ENCODE assay signal across 12 cellular contexts in genomic region chr4:40180356-40180755, GRCh38. TPM values are rescaled to one million over a fixed set of nuclear protein-coding genes. Genes with fewer than 3 reads are reported as not detected.
A peak's percentile ranks its signal among the peaks of the same experiment; 100 is the strongest.
DNase-seq lines count a peak whose midpoint lies in the region; ATAC-seq and TF ChIP-seq lines count a peak whose summit lies in the region.
"Had no signal": no experiment of that assay in that cellular context is flagged by ENCODE, and none has a peak within 500 bp of the region (broad histone marks: within the 10 kb centered on the region; RNA-seq: fewer than 3 reads in every experiment).

No MANE protein-coding gene starts in this region.

- no peaks in the 10 kb centered on the region for H3K9me3 ChIP-seq in SU-DHL-6 (ENCODE audit: insufficient read depth, low read length)
- H3K9me3 ChIP-seq in hepatocyte (ENCODE audit: low read depth): no peaks in the 10 kb centered on the region
- no peaks in the 10 kb centered on the region for H3K9me3 ChIP-seq in MM.1S (replicated peaks; ENCODE audit: insufficient read depth, low read length)

- H3K27ac ChIP-seq in SU-DHL-6 (ENCODE audit: low read depth, low read length) (peak overlapping the region; percentile 3; the same call in 1 of the 2 replicates), foreskin keratinocyte (peak overlapping the region; percentile 97), hepatocyte (no peak overlapping the region), MM.1S (ENCODE audit: low read length) (no peak overlapping the region)
- H3K27ac ChIP-seq: skin epidermis had no signal

- H3K27ac Mint-ChIP-seq in HFFc6: peak overlapping the region; percentile 82
- H3K27ac Mint-ChIP-seq: memory B cell had no signal

- H3K9ac ChIP-seq in SU-DHL-6 (ENCODE audit: low read length) (no peak overlapping the region), MM.1S (ENCODE audit: low read length) (no peak overlapping the region)

- peaks cover 61% of the 10 kb centered on the region for H3F3A ChIP-seq in SU-DHL-6 (ENCODE audit: insufficient read depth)
- H3F3A ChIP-seq in MM.1S (ENCODE audit: insufficient read depth, low read length): no peaks in the 10 kb centered on the region; the same call in 1 of the 2 replicates

- H4K20me1 ChIP-seq in SU-DHL-6 (ENCODE audit: low read depth, low read length) (no peaks in the 10 kb centered on the region), hepatocyte (ENCODE audit: insufficient read depth, poor library complexity, severe bottlenecking) (no peaks in the 10 kb centered on the region), MM.1S (ENCODE audit: insufficient read depth, low read length) (no peaks in the 10 kb centered on the region)

- peaks cover 41% of the 10 kb centered on the region for H3K4me1 Mint-ChIP-seq in HFFc6 (ENCODE audit: low read depth)

- H3K4me3 ChIP-seq in AG10803 (ENCODE audit: low read length) (no peak overlapping the region), SU-DHL-6 (ENCODE audit: insufficient read depth, low read length, poor library complexity, severe bottlenecking) (no peak overlapping the region), hepatocyte (no peak overlapping the region), MM.1S (ENCODE audit: low read length) (no peak overlapping the region)
- H3K4me3 ChIP-seq: skin epidermis had no signal

- H3K79me2 ChIP-seq in SU-DHL-6 (ENCODE audit: insufficient read depth, low read length) (no peaks in the 10 kb centered on the region), hepatocyte (no peaks in the 10 kb centered on the region), MM.1S (ENCODE audit: low read length) (no peaks in the 10 kb centered on the region)

- no peak overlapping the region for H2AFZ ChIP-seq in SU-DHL-6 (ENCODE audit: low read depth, low read length, severe bottlenecking)
- H2AFZ ChIP-seq in hepatocyte: no peak overlapping the region
- H2AFZ ChIP-seq in MM.1S (ENCODE audit: low read length): no peak overlapping the region

- peaks cover 4% of the 10 kb centered on the region; the same call in 1 of the 2 replicates for H3K27me3 Mint-ChIP-seq in HFFc6 (ENCODE audit: insufficient read depth)
- H3K27me3 Mint-ChIP-seq: memory B cell had no signal

- no peaks in the 10 kb centered on the region for H3K36me3 Mint-ChIP-seq in HFFc6 (ENCODE audit: low read depth)
- H3K36me3 Mint-ChIP-seq: memory B cell had no signal

- no peak for TF ChIP-seq CTCF in AG10803 (conservative IDR thresholded peaks at IDR 0.05; ENCODE audit: low read length)
- no peak for TF ChIP-seq CTCF in HFFc6 (IDR thresholded peaks at IDR 0.05)
- TF ChIP-seq CTCF in SU-DHL-6 (IDR thresholded peaks at IDR 0.05; ENCODE audit: insufficient read depth, low read length, poor library complexity, severe bottlenecking): no peak
- TF ChIP-seq CTCF in foreskin keratinocyte (conservative IDR thresholded peaks at IDR 0.05): no peak
- TF ChIP-seq CTCF in hepatocyte (IDR thresholded peaks at IDR 0.05; ENCODE audit: poor library complexity): no peak
- no peak for TF ChIP-seq CTCF in MM.1S (IDR thresholded peaks at IDR 0.05; ENCODE audit: low read length)

- 79% methylated on average over 1 of the region's 1 CpG for WGBS in hepatocyte (ENCODE audit: low lambda C conversion rate, missing lambda C conversion rate)

- H3K36me3 ChIP-seq in SU-DHL-6 (ENCODE audit: low read length) (no peaks in the 10 kb centered on the region), hepatocyte (replicated peaks; ENCODE audit: insufficient read depth, low read depth) (no peaks in the 10 kb centered on the region), MM.1S (replicated peaks; ENCODE audit: insufficient read depth, low read length) (no peaks in the 10 kb centered on the region)

- H3K27me3 ChIP-seq in SU-DHL-6 (ENCODE audit: low read length): no peaks in the 10 kb centered on the region
- no peaks in the 10 kb centered on the region for H3K27me3 ChIP-seq in foreskin keratinocyte
- H3K27me3 ChIP-seq in hepatocyte: no peaks in the 10 kb centered on the region
- H3K27me3 ChIP-seq in MM.1S (replicated peaks; ENCODE audit: insufficient read depth, low read length): no peaks in the 10 kb centered on the region

- H3K4me3 Mint-ChIP-seq in HFFc6: no peak overlapping the region
- H3K4me3 Mint-ChIP-seq: memory B cell had no signal

- peak; percentile 69 for ATAC-seq in foreskin keratinocyte
- no peak for ATAC-seq in GM19395 (IDR thresholded peaks at IDR 0.05; ENCODE audit: unreplicated experiment)

- DNase-seq in AG10803 (ENCODE audit: low read depth) (peak; percentile 93), HFFc6 (peak; percentile 85), foreskin keratinocyte (peak; percentile 88 to 94), hepatocyte (ENCODE audit: low spot score) (no peak), MM.1S (no peak)
- no peak for DNase-seq in effector CD8-positive, alpha-beta T cell (lab: John Stamatoyannopoulos, UW)
- DNase-seq: effector CD4-positive, alpha-beta T cell; NCI-H1417 treated with DMSO at 0.1 percent for 48 hours had no signal

- no peaks in the 10 kb centered on the region for H3K9me3 Mint-ChIP-seq in HFFc6

- H3K4me1 ChIP-seq in foreskin keratinocyte (peaks cover 39% of the 10 kb centered on the region), hepatocyte (ENCODE audit: insufficient read depth) (no peaks in the 10 kb centered on the region), MM.1S (ENCODE audit: low read length) (peaks cover 10% of the 10 kb centered on the region)

- H3K4me2 ChIP-seq in SU-DHL-6 (ENCODE audit: low read depth, low read length, poor library complexity, severe bottlenecking) (peak overlapping the region; percentile 7), hepatocyte (no peak overlapping the region), MM.1S (ENCODE audit: low read depth, low read length) (no peak overlapping the region)

- H3K9me2 ChIP-seq in SU-DHL-6 (replicated peaks; ENCODE audit: insufficient read depth, low read length) (no peaks in the 10 kb centered on the region), hepatocyte (replicated peaks; ENCODE audit: insufficient read depth) (no peaks in the 10 kb centered on the region), MM.1S (replicated peaks; ENCODE audit: insufficient read depth, low read length) (no peaks in the 10 kb centered on the region)

RNA-seq across cellular contexts. Expression of gene RHOH, which starts 16.5 kb away (rescaled TPM):
- not detected for total RNA-seq in HFFc6 (2021; fragmentation: NEBNext Ultra II Directional; extraction: Animal tissue kit (Norgen Biotek cat#: 25700))
- not detected in 2 replicates for total RNA-seq in foreskin keratinocyte
- not detected in 2 replicates for polyA plus RNA-seq in foreskin keratinocyte
- 0.36 TPM in 1 of 2 replicates, not detected in the other for total RNA-seq in hepatocyte
- polyA plus RNA-seq in hepatocyte: not detected in 2 replicates

Comparison
In these comparisons a context has a peak if more than half of its experiments do, and no peak if none do; other contexts are left out.
1. DNase-seq: peak in AG10803 (single experiment), HFFc6 (single experiment) and foreskin keratinocyte (2 of 2); none in hepatocyte (single experiment), MM.1S (single experiment) and effector CD8-positive, alpha-beta T cell (single experiment).
2. H3K27ac ChIP-seq: peak in SU-DHL-6 (single experiment) and foreskin keratinocyte (single experiment); none in hepatocyte (single experiment) and MM.1S (single experiment).